In the genomic region with DNA sequence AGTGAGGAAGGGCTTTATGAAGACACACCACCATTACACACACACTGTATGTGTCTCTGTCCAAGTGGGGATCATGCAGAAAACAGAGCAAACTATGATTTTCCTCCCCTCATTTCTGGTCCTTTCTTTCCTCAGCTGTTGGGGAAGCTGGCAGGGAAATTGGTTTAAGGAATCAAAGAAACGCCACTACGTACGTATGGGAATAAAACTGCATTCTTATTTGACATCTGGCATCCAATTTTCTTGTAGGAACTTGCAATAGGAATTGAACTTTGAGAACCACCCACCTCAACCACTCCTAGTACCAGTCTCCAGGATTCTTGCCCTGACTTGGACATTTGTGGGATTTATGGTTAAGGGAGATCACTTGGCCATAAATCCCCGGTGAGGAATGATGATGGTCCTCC, we compare ENCODE assay signal across 9 cellular contexts.
DNase-seq lines count a peak whose midpoint lies in the region; ATAC-seq and TF ChIP-seq lines count a peak whose summit lies in the region.
"Had no signal": no experiment of that assay in that cellular context is flagged by ENCODE, and none has a peak within 500 bp of the region (broad histone marks: within the 10 kb centered on the region; RNA-seq: fewer than 3 reads in every experiment).

No MANE protein-coding gene starts in this region.

- no peaks in the 10 kb centered on the region for H3K36me3 Mint-ChIP-seq in progenitor cell of endocrine pancreas (ENCODE audit: insufficient read depth)

- H3K4me3 Mint-ChIP-seq in progenitor cell of endocrine pancreas (ENCODE audit: low read depth), result peak overlapping the region; percentile 77

- H3K9ac ChIP-seq in SK-N-MC (ENCODE audit: insufficient read length), result peak overlapping the region; percentile 75

- DNase-seq in ELF-1 (ENCODE audit: low read depth, low spot score) (peak; percentile 9), SK-N-MC (ENCODE audit: low read depth, low spot score) (no peak), foreskin keratinocyte (peak in 1 of 2 donors; percentile 96), progenitor cell of endocrine pancreas (ENCODE audit: low spot score, unreplicated experiment) (no peak), AG08395 (ENCODE audit: low spot score) (no peak), epidermal melanocyte (ENCODE audit: insufficient read length, low spot score) (no peak), OCI-M1 (lab: John Stamatoyannopoulos, UW) (no peak)
- no peak for DNase-seq in stimulated activated CD4-positive, alpha-beta T cell treated with anti-CD3 and anti-CD28 coated beads, Interleukin-4, amount 100 ng/mL, for 24 hours

- H3K36me3 ChIP-seq in SK-N-MC (ENCODE audit: insufficient read depth, low read length), result no peaks in the 10 kb centered on the region

- H3K27me3 Mint-ChIP-seq in progenitor cell of endocrine pancreas, result peaks cover 10% of the 10 kb centered on the region

- no peak for TF ChIP-seq CTCF in foreskin keratinocyte (conservative IDR thresholded peaks at IDR 0.05)
- no peak for TF ChIP-seq CTCF in progenitor cell of endocrine pancreas (IDR thresholded peaks at IDR 0.05; ENCODE audit: unreplicated experiment)

- H3K9me3 Mint-ChIP-seq in progenitor cell of endocrine pancreas (ENCODE audit: low read depth), result no peaks in the 10 kb centered on the region

- peak; percentile 60 for ATAC-seq in foreskin keratinocyte
- ATAC-seq: K562 had no signal

- peaks cover 33% of the 10 kb centered on the region for H3K4me1 ChIP-seq in foreskin keratinocyte

- peak overlapping the region; percentile 84 for H3K27ac Mint-ChIP-seq in progenitor cell of endocrine pancreas

- H3K27ac ChIP-seq in SK-N-MC (no peak overlapping the region; the same call in 1 of the 2 replicates), foreskin keratinocyte (peak overlapping the region; percentile 93)

- peak overlapping the region; percentile 96 for H3K4me3 ChIP-seq in SK-N-MC
- H3K4me3 ChIP-seq: K562 had no signal

- H3K4me1 Mint-ChIP-seq in progenitor cell of endocrine pancreas (ENCODE audit: low read depth), result peaks cover 20% of the 10 kb centered on the region

- no peaks in the 10 kb centered on the region for H3K27me3 ChIP-seq in foreskin keratinocyte

- H3K9me3 ChIP-seq in SK-N-MC (ENCODE audit: low read depth, low read length), result no peaks in the 10 kb centered on the region
